ENCODE assay signal across 9 cellular contexts in the genomic region with DNA sequence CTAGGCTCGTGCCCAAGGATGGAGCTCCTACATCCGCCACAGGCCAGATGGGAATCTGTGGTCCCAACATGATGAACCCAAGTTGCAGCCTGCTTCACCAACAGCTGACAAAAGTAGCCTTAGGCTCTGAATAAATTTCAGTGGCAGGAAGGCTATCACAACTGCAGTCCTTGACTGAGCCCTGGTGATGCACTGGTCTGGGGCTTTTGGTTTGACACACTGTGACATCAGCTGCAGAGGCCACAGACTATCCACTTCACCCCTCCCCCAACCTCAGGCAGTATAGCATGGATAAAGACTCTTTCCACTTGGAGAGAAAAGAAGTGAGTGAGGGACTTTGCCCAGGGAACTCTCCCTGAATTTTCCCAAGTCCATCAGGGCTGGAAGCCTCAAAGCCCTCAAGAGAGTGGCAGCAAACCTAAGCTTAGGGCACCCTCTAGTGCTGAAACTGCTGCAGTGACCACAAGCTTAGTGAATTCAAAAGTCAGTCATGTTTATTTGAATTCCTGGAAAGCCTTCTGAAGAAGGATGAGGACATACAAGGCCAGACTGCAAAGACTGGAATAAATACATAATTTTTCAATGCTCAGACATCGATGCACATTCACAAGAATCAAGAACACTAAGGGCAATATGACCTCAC.
DNase-seq lines count a peak whose midpoint lies in the region; ATAC-seq, FAIRE-seq and TF ChIP-seq lines count a peak whose summit lies in the region.
"Had no signal": no experiment of that assay in that cellular context is flagged by ENCODE, and none has a peak within 500 bp of the region (broad histone marks: within the 10 kb centered on the region; RNA-seq: fewer than 3 reads in every experiment).

No MANE protein-coding gene starts in this region.

- H3K23ac ChIP-seq in H1 (ENCODE audit: insufficient read length): no peak overlapping the region

- no peak overlapping the region for H2AK5ac ChIP-seq in H1 (ENCODE audit: low read depth, low read length)

- H3K9me3 ChIP-seq in breast epithelium (no peaks in the 10 kb centered on the region), H1 (ENCODE audit: insufficient read depth in 2 of 2, low read depth in 1 of 2, low read length in 1 of 2) (no peaks in the 10 kb centered on the region), ascending aorta (no peaks in the 10 kb centered on the region)

- H3K4me1 ChIP-seq in breast epithelium (no peaks in the 10 kb centered on the region), H1 (replicated peaks in 1 of 4; ENCODE audit: control insufficient read depth in 3 of 4, insufficient read depth in 4 of 4, low read length in 3 of 4) (no peaks in the 10 kb centered on the region), ascending aorta (no peaks in the 10 kb centered on the region)

- no peaks in the 10 kb centered on the region for H3K79me1 ChIP-seq in H1 (ENCODE audit: low read depth, low read length)

- H3K23me2 ChIP-seq in H1 (ENCODE audit: low read depth, low read length): no peaks in the 10 kb centered on the region

- no peak overlapping the region for H2BK12ac ChIP-seq in H1 (ENCODE audit: low read depth, low read length)

- H3K4me1 Mint-ChIP-seq in MCF 10A (ENCODE audit: insufficient read depth, unreplicated experiment) (no peaks in the 10 kb centered on the region), type B pancreatic cell (ENCODE audit: unreplicated experiment) (no peaks in the 10 kb centered on the region)
- H3K4me1 Mint-ChIP-seq: activated naive CD4-positive, alpha-beta T cell treated with anti-CD3 and anti-CD28 coated beads, Interleukin-2, amount 50 U/mL, for 24 hours had no signal

- no peaks in the 10 kb centered on the region for H3K9me3 Mint-ChIP-seq in MCF 10A (ENCODE audit: unreplicated experiment)
- no peaks in the 10 kb centered on the region for H3K9me3 Mint-ChIP-seq in type B pancreatic cell
- H3K9me3 Mint-ChIP-seq: activated naive CD4-positive, alpha-beta T cell treated with anti-CD3 and anti-CD28 coated beads, Interleukin-2, amount 50 U/mL, for 24 hours had no signal

- H2BK120ac ChIP-seq in H1 (replicated peaks; ENCODE audit: low read depth, low read length): no peak overlapping the region

- intact Hi-C loops in MCF 10A (cut with micrococcal nuclease) (loop anchor here (5.0 kb wide), 1 partner anchor 808 kb away; no protein-coding TSS in a partner anchor), breast epithelium (cut with DNase I; ENCODE audit: low total_unique reads) (no loop called here), ascending aorta (cut with DNase I) (no loop called here)

- H4K8ac ChIP-seq in H1 (ENCODE audit: extremely low read depth, insufficient read depth, low read length): no peak overlapping the region

- WGBS in H1 (ENCODE audit: extremely low coverage in 1 of 2, insufficient coverage in 1 of 2, insufficient read length in 1 of 2, insufficient replicate concordance in 2 of 2, low coverage in 1 of 2, low lambda C conversion rate in 2 of 2, missing lambda C conversion rate in 1 of 2), 2 experiments: 77% methylated on average over 3 of the region's 3 CpGs; no CpG with 5 or more reads in 1 of the 2 experiments

- H3K79me2 ChIP-seq in H1 (ENCODE audit: control insufficient read depth in 1 of 2, insufficient read depth in 2 of 2, low read length in 2 of 2): no peaks in the 10 kb centered on the region

- peak; percentile 81 to 83 for TF ChIP-seq RAD21 in H1 (IDR thresholded peaks at IDR 0.05 in 1 of 2, conservative IDR thresholded peaks at IDR 0.05 in 1 of 2; ENCODE audit: low read depth in 2 of 2, low read length in 2 of 2)

- BruUV-seq in MCF 10A (replicated peaks; lab: Mats Ljungman, UMichigan): no TSS peak

- H3K27ac Mint-ChIP-seq in MCF 10A (ENCODE audit: low read depth, unreplicated experiment) (no peak overlapping the region), type B pancreatic cell (no peak overlapping the region)
- H3K27ac Mint-ChIP-seq: activated naive CD4-positive, alpha-beta T cell treated with anti-CD3 and anti-CD28 coated beads, Interleukin-2, amount 50 U/mL, for 24 hours had no signal

- H3K4me3 Mint-ChIP-seq in MCF 10A (ENCODE audit: unreplicated experiment): no peak overlapping the region
- H3K4me3 Mint-ChIP-seq in type B pancreatic cell: no peak overlapping the region
- H3K4me3 Mint-ChIP-seq: activated naive CD4-positive, alpha-beta T cell treated with anti-CD3 and anti-CD28 coated beads, Interleukin-2, amount 50 U/mL, for 24 hours had no signal

- no peaks in the 10 kb centered on the region for H3K27me3 Mint-ChIP-seq in MCF 10A (ENCODE audit: insufficient read depth, unreplicated experiment)
- H3K27me3 Mint-ChIP-seq in type B pancreatic cell: no peaks in the 10 kb centered on the region
- H3K27me3 Mint-ChIP-seq: activated naive CD4-positive, alpha-beta T cell treated with anti-CD3 and anti-CD28 coated beads, Interleukin-2, amount 50 U/mL, for 24 hours had no signal

- no peak overlapping the region for H3K4me2 ChIP-seq in H1 (ENCODE audit: insufficient read depth in 1 of 2, low read depth in 2 of 2, low read length in 2 of 2)

- no peak overlapping the region for H3K14ac ChIP-seq in H1 (ENCODE audit: insufficient read length)

- no peak overlapping the region for H3K4ac ChIP-seq in H1 (replicated peaks; ENCODE audit: insufficient read length, low read depth, low read length)

- no peaks in the 10 kb centered on the region for H4K20me1 ChIP-seq in H1 (replicated peaks in 1 of 2; ENCODE audit: control insufficient read depth in 1 of 2, insufficient read depth in 2 of 2, low read length in 2 of 2)

- no peak overlapping the region for H2BK15ac ChIP-seq in H1 (ENCODE audit: low read length)

- no peak overlapping the region for H4K91ac ChIP-seq in H1 (replicated peaks; ENCODE audit: insufficient read length, low read length)

- no peak for TF ChIP-seq POLR2A in breast epithelium (IDR thresholded peaks at IDR 0.05)
- TF ChIP-seq POLR2A in H1 (IDR thresholded peaks at IDR 0.05; ENCODE audit: control extremely low read depth in 1 of 2, low read depth in 2 of 2, low read length in 2 of 2): no peak

- H3K56ac ChIP-seq in H1 (replicated peaks; ENCODE audit: insufficient read length, low read depth, low read length): no peak overlapping the region

- H3K9ac ChIP-seq in H1 (replicated peaks in 1 of 4; ENCODE audit: extremely low read depth in 1 of 4, low read depth in 3 of 4, low read length in 3 of 4): no peak overlapping the region

- ATAC-seq in GM19035 (IDR thresholded peaks at IDR 0.05; ENCODE audit: unreplicated experiment): no peak

- no peak overlapping the region for H3K18ac ChIP-seq in H1 (ENCODE audit: extremely low read depth, low read length)

- H3K27me3 ChIP-seq in breast epithelium (peaks cover 0 to 10% of the 10 kb centered on the region in 2 donors), H1 (replicated peaks in 1 of 4; ENCODE audit: control insufficient read depth in 3 of 4, extremely low read depth in 1 of 4, insufficient read depth in 3 of 4, low read length in 3 of 4) (no peaks in the 10 kb centered on the region), ascending aorta (no peaks in the 10 kb centered on the region)

- H3K4me3 ChIP-seq in breast epithelium: no peak overlapping the region
- H3K4me3 ChIP-seq in H1 (ENCODE audit: extremely low read depth in 1 of 4, insufficient read depth in 2 of 4, low read depth in 3 of 4, low read length in 4 of 4): no peak overlapping the region
- H3K4me3 ChIP-seq in ascending aorta: no peak overlapping the region

- peak; percentile 91 for FAIRE-seq in H1 (lab: Jason Lieb, UNC)

- TF ChIP-seq EP300 in H1 (IDR thresholded peaks at IDR 0.05; ENCODE audit: borderline replicate concordance in 1 of 2, low read depth in 2 of 2, low read length in 2 of 2): no peak

- no peak overlapping the region for H2BK5ac ChIP-seq in H1 (ENCODE audit: low read depth, low read length)

- POLR2A ChIA-PET in MCF 10A (lab: Yijun Ruan, JAX): no interaction called here
- POLR2A ChIA-PET in H1 (lab: Charles Lee; ENCODE audit: partially characterized antibody): no interaction called here

- H3K27ac ChIP-seq in breast epithelium: no peak overlapping the region
- H3K27ac ChIP-seq in H1 (ENCODE audit: low read depth, low read length): no peak overlapping the region
- H3K27ac ChIP-seq in ascending aorta: no peak overlapping the region

- H4K5ac ChIP-seq in H1 (ENCODE audit: insufficient read length, low read depth, low read length): no peak overlapping the region

- no peaks in the 10 kb centered on the region for H3K36me3 ChIP-seq in breast epithelium
- H3K36me3 ChIP-seq in H1 (ENCODE audit: control insufficient read depth in 2 of 4, insufficient read depth in 4 of 4, low read length in 3 of 4): no peaks in the 10 kb centered on the region
- H3K36me3 ChIP-seq in ascending aorta: no peaks in the 10 kb centered on the region

- H3K36me3 Mint-ChIP-seq in MCF 10A (ENCODE audit: insufficient read depth, unreplicated experiment): no peaks in the 10 kb centered on the region
- no peaks in the 10 kb centered on the region for H3K36me3 Mint-ChIP-seq in type B pancreatic cell
- H3K36me3 Mint-ChIP-seq: activated naive CD4-positive, alpha-beta T cell treated with anti-CD3 and anti-CD28 coated beads, Interleukin-2, amount 50 U/mL, for 24 hours had no signal

- peak; percentile 49 for DNase-seq in MCF 10A (ENCODE audit: unreplicated experiment)
- no peak for DNase-seq in breast epithelium (ENCODE audit: low spot score in 2 of 2)
- DNase-seq in H1 (ENCODE audit: low read depth in 1 of 2, low spot score in 2 of 2): peak; percentile 9 to 44
- no peak for DNase-seq in type B pancreatic cell (ENCODE audit: extremely low spot score, unreplicated experiment)
- no peak for DNase-seq in NOMO-1 treated with DMSO at 0.1 percent for 48 hours (lab: John Stamatoyannopoulos, UW; ENCODE audit: unreplicated experiment)
- no peak for DNase-seq in ascending aorta (ENCODE audit: low spot score in 2 of 2)

- H2AFZ ChIP-seq in H1 (ENCODE audit: low read length): no peak overlapping the region

- CTCF ChIA-PET in MCF 10A (lab: Yijun Ruan, JAX) (interaction anchor here (0.6 to 3.8 kb wide), 16 partner anchors 11 to 830 kb away, joined by 3 to 43 read pairs (median 3); no protein-coding TSS in a partner anchor), H1 (lab: Charles Lee; ENCODE audit: partially characterized antibody) (interaction anchor here (0.6 to 3.0 kb wide), 9 partner anchors 16 to 73 kb away, joined by 3 to 13 read pairs (median 3); no protein-coding TSS in a partner anchor)

- no peak overlapping the region for H2BK20ac ChIP-seq in H1 (ENCODE audit: low read length)

- TF ChIP-seq CTCF in MCF 10A (IDR thresholded peaks at IDR 0.05; ENCODE audit: unreplicated experiment) (peak; percentile 50), breast epithelium (IDR thresholded peaks at IDR 0.05) (peak in 1 of 3 donors; percentile 29), LNCAP (IDR thresholded peaks at IDR 0.05) (peak; percentile 61), H1 (IDR thresholded peaks at IDR 0.05; ENCODE audit: control extremely low read depth in 1 of 3, insufficient read depth in 1 of 3, low read depth in 1 of 3, low read length in 3 of 3) (peak; percentile 9 to 62 (median 60)), type B pancreatic cell (conservative IDR thresholded peaks at IDR 0.05) (peak; percentile 72), ascending aorta (IDR thresholded peaks at IDR 0.05) (peak in 1 of 3 experiments; percentile 30)

TF ChIP-seq in H1, 55 proteins besides CTCF, POLR2A, EP300 and RAD21 (continues in another document):
- TF ChIP-seq YY1 (IDR thresholded peaks at IDR 0.05; ENCODE audit: low read depth, low read length) (no peak), KDM1A (IDR thresholded peaks at IDR 0.05; ENCODE audit: borderline replicate concordance, low read length) (no peak)

Comparison
In these comparisons a context has a peak if more than half of its experiments do, and no peak if none do; other contexts are left out.
1. DNase-seq: peak in MCF 10A (single experiment) and H1 (2 of 2); none in breast epithelium (0 of 2), type B pancreatic cell (single experiment), NOMO-1 treated with DMSO at 0.1 percent for 48 hours (single experiment) and ascending aorta (0 of 2).